Comparison of ENCODE assay signal across 28 cellular contexts in genomic region chr14:34488528-34488927, GRCh38.
"Had no signal": no experiment of that assay in that cellular context is flagged by ENCODE, and none has a peak within 500 bp of the region (broad histone marks: within the 10 kb centered on the region; RNA-seq: fewer than 3 reads in every experiment).

No MANE protein-coding gene starts in this region.

- DNase-seq: activated B cell treated with CpG ODN at 0.5 μM for 24 hours; activated CD4-positive, alpha-beta T cell treated with anti-CD3 and anti-CD28 coated beads for 48 hours; activated CD4-positive, alpha-beta T cell treated with anti-CD3 and anti-CD28 coated beads, Interleukin-2, amount 50 U/mL, for 1 hour; activated CD4-positive, alpha-beta T cell treated with anti-CD3 and anti-CD28 coated beads, Interleukin-2, amount 50 U/mL, for 48 hours; activated CD8-positive, alpha-beta memory T cell treated with anti-CD3 and anti-CD28 coated beads for 24 hours; activated CD8-positive, alpha-beta T cell treated with anti-CD3 and anti-CD28 coated beads for 36 hours; activated effector memory CD4-positive, alpha-beta T cell treated with anti-CD3 and anti-CD28 coated beads, Interleukin-2, amount 50 U/mL, for 16 hours; activated naive CD4-positive, alpha-beta T cell treated with anti-CD3 and anti-CD28 coated beads for 36 hours; activated naive CD8-positive, alpha-beta T cell treated with anti-CD3 and anti-CD28 coated beads for 36 hours; activated naive CD8-positive, alpha-beta T cell treated with anti-CD3 and anti-CD28 coated beads, Interleukin-2, amount 50 U/mL, for 24 hours; activated T-cell treated with anti-CD3 and anti-CD28 coated beads, Interleukin-2, amount 50 U/mL, for 4 hours; adrenal gland; amygdala; central memory CD4-positive, alpha-beta T cell; cerebellar nuclear complex; colonic mucosa; effector CD8-positive, alpha-beta T cell; foreskin melanocyte; heart right ventricle; T-helper 1 cell; T-helper 17 cell; T1000; WERI-Rb-1 had no signal

- H3K4me1 ChIP-seq: adrenal gland, ascending aorta, breast epithelium, colonic mucosa, gastroesophageal sphincter, heart right ventricle had no signal

- H3K4me3 ChIP-seq: adrenal gland, ascending aorta, breast epithelium, cardiac muscle cell, colonic mucosa, gastroesophageal sphincter, heart right ventricle had no signal

- H3K27ac ChIP-seq: ascending aorta, breast epithelium, cardiac muscle cell, colonic mucosa, gastroesophageal sphincter, heart right ventricle, WERI-Rb-1 had no signal

- H3K27me3 ChIP-seq: adrenal gland, ascending aorta, breast epithelium, cardiac muscle cell, colonic mucosa, gastroesophageal sphincter, heart right ventricle had no signal

- ATAC-seq: activated CD4-positive, CD25-positive, alpha-beta regulatory T cell treated with anti-CD3 and anti-CD28 coated beads, Interleukin-2, amount 50 U/mL, for 24 hours; activated CD8-positive, alpha-beta T cell treated with anti-CD3 and anti-CD28 coated beads for 36 hours; activated naive CD8-positive, alpha-beta T cell treated with anti-CD3 and anti-CD28 coated beads, Interleukin-2, amount 50 U/mL, for 24 hours; activated T-cell treated with anti-CD3 and anti-CD28 coated beads, Interleukin-2, amount 50 U/mL, for 4 hours; gastroesophageal sphincter; heart right ventricle; T-helper 17 cell had no signal

- H3K36me3 ChIP-seq: adrenal gland, ascending aorta, breast epithelium, cardiac muscle cell, colonic mucosa, gastroesophageal sphincter, heart right ventricle, WERI-Rb-1 had no signal

- H3K9me3 ChIP-seq: adrenal gland, ascending aorta, breast epithelium, colonic mucosa, gastroesophageal sphincter, heart right ventricle had no signal
